1 cellular context compared by ENCODE assay signal in the genomic region with DNA sequence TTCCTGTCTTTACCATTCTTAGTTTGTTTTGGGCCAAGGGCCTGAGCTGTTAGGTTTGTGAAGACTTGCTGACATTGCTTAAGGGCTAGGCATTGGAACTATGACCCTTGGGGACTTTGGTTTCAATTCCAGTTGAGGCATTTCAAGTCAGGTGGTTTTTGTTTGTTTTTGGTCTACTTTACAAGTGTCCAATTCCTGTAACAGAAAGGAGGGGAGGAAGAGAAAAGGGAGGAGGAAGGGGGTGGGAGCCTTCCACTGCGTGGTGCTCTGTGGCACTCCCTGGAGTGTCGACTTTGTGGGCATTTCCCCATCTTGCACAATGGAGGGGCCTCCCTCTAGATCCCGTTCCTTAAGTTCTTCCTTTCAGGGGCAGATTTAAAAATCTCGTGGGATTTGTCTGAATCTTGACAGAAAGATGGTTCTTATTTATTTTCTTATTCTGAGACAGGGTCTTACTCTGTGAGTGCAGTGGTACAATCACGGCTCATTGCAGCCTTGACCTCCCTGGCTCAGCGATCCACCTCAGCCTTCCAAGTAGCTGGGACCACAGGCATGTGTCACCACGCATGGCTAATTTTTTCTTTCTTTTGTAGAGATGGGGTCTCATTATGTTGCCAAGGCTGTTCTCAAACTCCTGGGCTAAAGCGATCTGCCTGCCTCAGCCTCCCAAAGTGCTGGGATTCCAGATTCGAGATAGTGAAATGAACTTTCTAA.
TF ChIP-seq lines count a peak whose summit lies in the region.

No MANE protein-coding gene starts in this region.

TF ChIP-seq in HepG2, 621 proteins besides CTCF, POLR2A, EP300 and RAD21 (continued from another document and continues in another):
- TF ChIP-seq, protein P1, sequence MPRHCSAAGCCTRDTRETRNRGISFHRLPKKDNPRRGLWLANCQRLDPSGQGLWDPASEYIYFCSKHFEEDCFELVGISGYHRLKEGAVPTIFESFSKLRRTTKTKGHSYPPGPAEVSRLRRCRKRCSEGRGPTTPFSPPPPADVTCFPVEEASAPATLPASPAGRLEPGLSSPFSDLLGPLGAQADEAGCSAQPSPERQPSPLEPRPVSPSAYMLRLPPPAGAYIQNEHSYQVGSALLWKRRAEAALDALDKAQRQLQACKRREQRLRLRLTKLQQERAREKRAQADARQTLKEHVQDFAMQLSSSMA (CRISPR knock-in tag; IDR thresholded peaks at IDR 0.05), result no peak
- TF ChIP-seq RARA (CRISPR knock-in tag; IDR thresholded peaks at IDR 0.05) (peak; percentile 26; the same call in 1 of the 2 replicates), SOX5 (CRISPR knock-in tag; IDR thresholded peaks at IDR 0.05; ENCODE audit: borderline replicate concordance) (peak; percentile 27; the same call in 1 of the 2 replicates), HNF1A (IDR thresholded peaks at IDR 0.05; ENCODE audit: low read depth) (0 out of 2 replicates have a peak, but pooled peaks have one; percentile 26), HNF1A (CRISPR knock-in tag; IDR thresholded peaks at IDR 0.05; ENCODE audit: borderline replicate concordance) (no peak), ZBTB7B (CRISPR knock-in tag; IDR thresholded peaks at IDR 0.05) (peak; percentile 47; the same call in 1 of the 2 replicates), ZNF883 (CRISPR knock-in tag; IDR thresholded peaks at IDR 0.05; ENCODE audit: not compliant biosample characterization) (no peak), USF2 (IDR thresholded peaks at IDR 0.05; ENCODE audit: low read depth, low read length) (no peak), USF2 (CRISPR knock-in tag; IDR thresholded peaks at IDR 0.05; ENCODE audit: borderline replicate concordance) (peak; percentile 26; the same call in 1 of the 2 replicates), ARNTL (CRISPR knock-in tag; IDR thresholded peaks at IDR 0.05) (0 out of 2 replicates have a peak, but pooled peaks have one; percentile 26), ZNF331 (CRISPR knock-in tag; IDR thresholded peaks at IDR 0.05) (peak; percentile 38; the same call in 1 of the 2 replicates), RXRB (CRISPR knock-in tag; IDR thresholded peaks at IDR 0.05; ENCODE audit: borderline replicate concordance) (peak; percentile 63), FOXP4 (CRISPR knock-in tag; IDR thresholded peaks at IDR 0.05) (peak; percentile 59; the same call in 1 of the 2 replicates), ZNF263 (CRISPR knock-in tag; IDR thresholded peaks at IDR 0.05) (peak; percentile 66; the same call in 1 of the 2 replicates), SOX13 (IDR thresholded peaks at IDR 0.05) (0 out of 2 replicates have a peak, but pooled peaks have one; percentile 12), SOX13 (CRISPR knock-in tag; conservative IDR thresholded peaks at IDR 0.05 in 1 of 2, IDR thresholded peaks at IDR 0.05 in 1 of 2) (peak in 1 of 2 experiments; percentile 50; a peak in 1 of 4 replicates), GATAD1 (CRISPR knock-in tag; IDR thresholded peaks at IDR 0.05) (0 out of 2 replicates have a peak, but pooled peaks have one; percentile 28), HDAC1 (CRISPR knock-in tag; IDR thresholded peaks at IDR 0.05) (0 out of 2 replicates have a peak, but pooled peaks have one; percentile 52), HMGA1 (CRISPR knock-in tag; conservative IDR thresholded peaks at IDR 0.05) (no peak), YY1 (IDR thresholded peaks at IDR 0.05; ENCODE audit: insufficient read depth, insufficient replicate concordance, low read depth, low read length) (no peak), HES4 (CRISPR knock-in tag; IDR thresholded peaks at IDR 0.05; ENCODE audit: borderline replicate concordance) (no peak), CEBPG (CRISPR knock-in tag; IDR thresholded peaks at IDR 0.05) (peak; percentile 62), ZBTB25 (CRISPR knock-in tag; IDR thresholded peaks at IDR 0.05) (no peak), SOX6 (IDR thresholded peaks at IDR 0.05) (no peak), SOX6 (CRISPR knock-in tag; IDR thresholded peaks at IDR 0.05) (peak; percentile 46; the same call in 1 of the 2 replicates), KDM6A (CRISPR knock-in tag; IDR thresholded peaks at IDR 0.05; ENCODE audit: low read depth) (peak; percentile 31; the same call in 1 of the 2 replicates), SAP130 (CRISPR knock-in tag; IDR thresholded peaks at IDR 0.05; ENCODE audit: low read depth) (peak; percentile 57), MED1 (CRISPR knock-in tag; IDR thresholded peaks at IDR 0.05) (peak; percentile 34; the same call in 1 of the 2 replicates), ISL2 (CRISPR knock-in tag; IDR thresholded peaks at IDR 0.05) (peak; percentile 16; the same call in 1 of the 2 replicates), BCL6 (CRISPR knock-in tag; IDR thresholded peaks at IDR 0.05) (peak; percentile 12; the same call in 1 of the 2 replicates), RCOR2 (CRISPR knock-in tag; IDR thresholded peaks at IDR 0.05) (no peak), PRDM10 (CRISPR knock-in tag; IDR thresholded peaks at IDR 0.05; ENCODE audit: low read depth) (peak; percentile 64; the same call in 1 of the 2 replicates), PHF5A (CRISPR knock-in tag; IDR thresholded peaks at IDR 0.05; ENCODE audit: low read depth, unreplicated experiment) (no peak), TEAD3 (CRISPR knock-in tag; optimal IDR thresholded peaks at IDR 0.05; ENCODE audit: borderline replicate concordance) (peak; percentile 65), NR2F6 (IDR thresholded peaks at IDR 0.05) (peak; percentile 44; the same call in 1 of the 2 replicates), NR2F6 (CRISPR knock-in tag; IDR thresholded peaks at IDR 0.05) (0 out of 2 replicates have a peak, but pooled peaks have one; percentile 41), FIP1L1 (IDR thresholded peaks at IDR 0.05; ENCODE audit: borderline replicate concordance, insufficient read depth, low read depth, low read length) (no peak), FOSL2 (CRISPR knock-in tag; IDR thresholded peaks at IDR 0.05) (0 out of 2 replicates have a peak, but pooled peaks have one; percentile 22), ZNF501 (CRISPR knock-in tag; IDR thresholded peaks at IDR 0.05) (no peak), SIX1 (CRISPR knock-in tag; IDR thresholded peaks at IDR 0.05; ENCODE audit: borderline replicate concordance) (peak; percentile 45; the same call in 1 of the 2 replicates), ZNF180 (CRISPR knock-in tag; IDR thresholded peaks at IDR 0.05; ENCODE audit: borderline replicate concordance, low read depth) (no peak)
- TF ChIP-seq, protein P2, sequence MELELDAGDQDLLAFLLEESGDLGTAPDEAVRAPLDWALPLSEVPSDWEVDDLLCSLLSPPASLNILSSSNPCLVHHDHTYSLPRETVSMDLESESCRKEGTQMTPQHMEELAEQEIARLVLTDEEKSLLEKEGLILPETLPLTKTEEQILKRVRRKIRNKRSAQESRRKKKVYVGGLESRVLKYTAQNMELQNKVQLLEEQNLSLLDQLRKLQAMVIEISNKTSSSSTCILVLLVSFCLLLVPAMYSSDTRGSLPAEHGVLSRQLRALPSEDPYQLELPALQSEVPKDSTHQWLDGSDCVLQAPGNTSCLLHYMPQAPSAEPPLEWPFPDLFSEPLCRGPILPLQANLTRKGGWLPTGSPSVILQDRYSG (CRISPR knock-in tag; IDR thresholded peaks at IDR 0.05), result no peak
- TF ChIP-seq, protein P3, sequence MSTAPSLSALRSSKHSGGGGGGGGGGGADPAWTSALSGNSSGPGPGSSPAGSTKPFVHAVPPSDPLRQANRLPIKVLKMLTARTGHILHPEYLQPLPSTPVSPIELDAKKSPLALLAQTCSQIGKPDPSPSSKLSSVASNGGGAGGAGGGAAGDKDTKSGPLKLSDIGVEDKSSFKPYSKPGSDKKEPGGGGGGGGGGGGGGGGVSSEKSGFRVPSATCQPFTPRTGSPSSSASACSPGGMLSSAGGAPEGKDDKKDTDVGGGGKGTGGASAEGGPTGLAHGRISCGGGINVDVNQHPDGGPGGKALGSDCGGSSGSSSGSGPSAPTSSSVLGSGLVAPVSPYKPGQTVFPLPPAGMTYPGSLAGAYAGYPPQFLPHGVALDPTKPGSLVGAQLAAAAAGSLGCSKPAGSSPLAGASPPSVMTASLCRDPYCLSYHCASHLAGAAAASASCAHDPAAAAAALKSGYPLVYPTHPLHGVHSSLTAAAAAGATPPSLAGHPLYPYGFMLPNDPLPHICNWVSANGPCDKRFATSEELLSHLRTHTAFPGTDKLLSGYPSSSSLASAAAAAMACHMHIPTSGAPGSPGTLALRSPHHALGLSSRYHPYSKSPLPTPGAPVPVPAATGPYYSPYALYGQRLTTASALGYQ (CRISPR knock-in tag; IDR thresholded peaks at IDR 0.05), result no peak
